ENCODE assay signal across 19 cellular contexts in genomic region chr12:131787143-131787660, GRCh38. TPM values are rescaled to one million over a fixed set of nuclear protein-coding genes. Genes with fewer than 3 reads are reported as not detected.
DNase-seq lines count a peak whose midpoint lies in the region; ATAC-seq, FAIRE-seq and TF ChIP-seq lines count a peak whose summit lies in the region.
"Had no signal": no experiment of that assay in that cellular context is flagged by ENCODE, and none has a peak within 500 bp of the region (broad histone marks: within the 10 kb centered on the region; RNA-seq: fewer than 3 reads in every experiment).

No MANE protein-coding gene starts in this region.

- H3K27me3 ChIP-seq in BLaER1 treated with 17β-estradiol and CSF1 and Interleukin-3, amounts not matched to agents 10 nM and 100 nM: no peaks in the 10 kb centered on the region
- H3K27me3 ChIP-seq in K562 (ENCODE audit: control insufficient read depth in 2 of 2, insufficient read depth in 2 of 2, low read length in 2 of 2) (no peaks in the 10 kb centered on the region), HepG2 (ENCODE audit: control insufficient read depth in 1 of 2, insufficient read depth in 2 of 2, low read length in 2 of 2) (no peaks in the 10 kb centered on the region)

- H4K20me1 ChIP-seq in BLaER1 treated with 17β-estradiol and CSF1 and Interleukin-3, amounts not matched to agents 10 nM and 100 nM: peaks cover 0 to 25% (median 3%) of the 10 kb centered on the region in 11 experiments; a peak in 9 of 22 replicates
- H4K20me1 ChIP-seq in K562 (replicated peaks; ENCODE audit: control insufficient read depth, insufficient read depth, low read length) (no peaks in the 10 kb centered on the region), HepG2 (ENCODE audit: insufficient read depth, low read length) (no peaks in the 10 kb centered on the region)

- peaks cover 64 to 82% (median 80%) of the 10 kb centered on the region in 11 experiments for H3K36me3 ChIP-seq in BLaER1 treated with 17β-estradiol and CSF1 and Interleukin-3, amounts not matched to agents 10 nM and 100 nM
- peaks cover 84% of the 10 kb centered on the region for H3K36me3 ChIP-seq in K562 (ENCODE audit: control insufficient read depth, insufficient read depth, low read length)
- H3K36me3 ChIP-seq in HepG2 (replicated peaks in 1 of 2; ENCODE audit: control insufficient read depth in 1 of 2, insufficient read depth in 2 of 2, low read length in 2 of 2): peaks cover 8 to 55% of the 10 kb centered on the region in 2 experiments; a peak in 4 of 5 replicates

- H3K4me3 ChIP-seq in BLaER1 treated with 17β-estradiol and CSF1 and Interleukin-3, amounts not matched to agents 10 nM and 100 nM: no peak overlapping the region
- no peak overlapping the region for H3K4me3 ChIP-seq in K562
- H3K4me3 ChIP-seq in HepG2 (replicated peaks in 1 of 3; ENCODE audit: insufficient read depth in 1 of 3, low read depth in 2 of 3, low read length in 3 of 3): no peak overlapping the region

- peak overlapping the region in 5 of 11 experiments; percentile 6 to 85 (median 24); a peak in 6 of 22 replicates for H3K27ac ChIP-seq in BLaER1 treated with 17β-estradiol and CSF1 and Interleukin-3, amounts not matched to agents 10 nM and 100 nM
- no peak overlapping the region for H3K27ac ChIP-seq in K562 (ENCODE audit: extremely low read depth, low read depth, low read length)
- no peak overlapping the region for H3K27ac ChIP-seq in HepG2 (ENCODE audit: extremely low read length, insufficient read depth, low read length)

- 97% methylated on average over 14 of the region's 17 CpGs for WGBS in K562 (ENCODE audit: insufficient coverage, low coverage, missing lambda C conversion rate)
- 96% methylated on average over 15 of the region's 17 CpGs for WGBS in HepG2 (ENCODE audit: low lambda C conversion rate)

- TF ChIP-seq POLR2A in K562 (conservative IDR thresholded peaks at IDR 0.05) (no peak), HepG2 (IDR thresholded peaks at IDR 0.05; ENCODE audit: insufficient read depth in 1 of 2, low read depth in 2 of 2, low read length in 2 of 2) (no peak)

- H3K4me1 ChIP-seq in BLaER1 treated with 17β-estradiol and CSF1 and Interleukin-3, amounts not matched to agents 10 nM and 100 nM: peaks cover 24 to 50% (median 48%) of the 10 kb centered on the region in 10 experiments
- peaks cover 0 to 6% of the 10 kb centered on the region in 2 experiments; a peak in 3 of 5 replicates for H3K4me1 ChIP-seq in K562 (replicated peaks in 1 of 2; ENCODE audit: control insufficient read depth in 2 of 2, insufficient read depth in 2 of 2, low read length in 2 of 2)
- no peaks in the 10 kb centered on the region for H3K4me1 ChIP-seq in HepG2 (ENCODE audit: insufficient read depth, low read length)

- TF ChIP-seq RAD21 in K562 (CRISPR knock-in tag; conservative IDR thresholded peaks at IDR 0.05 in 1 of 2, IDR thresholded peaks at IDR 0.05 in 1 of 2) (no peak), HepG2 (CRISPR knock-in tag; IDR thresholded peaks at IDR 0.05) (no peak)

- H3K4me1 Mint-ChIP-seq in stimulated activated naive B cell treated with anti-CD40 and anti-IgM and Interleukin-4, amounts not matched to agents 10 μg/mL and 1 μg/mL and 100 μg/mL, for 72 hours: peaks cover 8 to 11% of the 10 kb centered on the region in 2 donors

- no peak for TF ChIP-seq CTCF in K562 (IDR thresholded peaks at IDR 0.05 in 2 of 3, conservative IDR thresholded peaks at IDR 0.05 in 1 of 3; ENCODE audit: insufficient read depth in 2 of 3, low read depth in 1 of 3, low read length in 3 of 3)
- no peak for TF ChIP-seq CTCF in HepG2 (CRISPR knock-in tag; IDR thresholded peaks at IDR 0.05)

- H3K9me1 ChIP-seq in K562 (ENCODE audit: control insufficient read depth, insufficient read depth, low read length): peaks cover under 1% of the 10 kb centered on the region

- H3K9me3 ChIP-seq in BLaER1 treated with 17β-estradiol and CSF1 and Interleukin-3, amounts not matched to agents 10 nM and 100 nM (replicated peaks in 1 of 11): peaks cover 0 to 20% (median 16%) of the 10 kb centered on the region in 11 experiments; a peak in 19 of 22 replicates
- H3K9me3 ChIP-seq in K562 (replicated peaks; ENCODE audit: control insufficient read depth, insufficient read depth, low read depth, low read length) (no peaks in the 10 kb centered on the region), HepG2 (ENCODE audit: low read length) (no peaks in the 10 kb centered on the region)

- intact Hi-C loops in K562 (cut with micrococcal nuclease) (no loop called here), HepG2 (cut with micrococcal nuclease; ENCODE audit: unreplicated experiment) (no loop called here)

- no peak overlapping the region for H3K4me3 Mint-ChIP-seq in stimulated activated naive B cell treated with anti-CD40 and anti-IgM and Interleukin-4, amounts not matched to agents 10 μg/mL and 1 μg/mL and 100 μg/mL, for 72 hours
- H3K4me3 Mint-ChIP-seq: B cell; CD4-positive, CD25-positive, alpha-beta regulatory T cell had no signal

- no peaks in the 10 kb centered on the region for H3K9me3 Mint-ChIP-seq in stimulated activated naive B cell treated with anti-CD40 and anti-IgM and Interleukin-4, amounts not matched to agents 10 μg/mL and 1 μg/mL and 100 μg/mL, for 72 hours

- H3K4me2 ChIP-seq in BLaER1 treated with 17β-estradiol and CSF1 and Interleukin-3, amounts not matched to agents 10 nM and 100 nM: peak overlapping the region in 8 of 11 experiments; percentile 77 to 93 (median 88); a peak in 9 of 22 replicates
- no peak overlapping the region for H3K4me2 ChIP-seq in K562 (ENCODE audit: insufficient read depth, low read length)
- H3K4me2 ChIP-seq in HepG2 (ENCODE audit: low read depth, low read length): no peak overlapping the region

- peak overlapping the region in 1 of 11 experiments; percentile 4; a peak in 1 of 22 replicates for H3K9ac ChIP-seq in BLaER1 treated with 17β-estradiol and CSF1 and Interleukin-3, amounts not matched to agents 10 nM and 100 nM
- H3K9ac ChIP-seq in K562 (ENCODE audit: insufficient read depth in 1 of 2, low read depth in 2 of 2, low read length in 2 of 2) (no peak overlapping the region), HepG2 (ENCODE audit: insufficient read depth, low read depth, low read length) (no peak overlapping the region)

- DNase-seq in K562 (ENCODE audit: extremely low read depth in 1 of 4, low spot score in 3 of 4): no peak
- no peak for DNase-seq in HepG2 (ENCODE audit: low spot score)
- DNase-seq in stimulated activated naive B cell treated with anti-CD40 and anti-IgM and Interleukin-4, amounts not matched to agents 10 μg/mL and 1 μg/mL and 100 μg/mL, for 72 hours: no peak
- no peak for DNase-seq in activated naive CD4-positive, alpha-beta T cell (lab: John Stamatoyannopoulos, UW)
- DNase-seq in stimulated activated CD4-positive, alpha-beta T cell treated with anti-CD3 and anti-CD28 coated beads, Interleukin-15, amount 100 ng/mL, for 24 hours: no peak
- no peak for DNase-seq in EL
- DNase-seq: CD4-positive, CD25-positive, alpha-beta regulatory T cell; MM.1S; NCI-H1048; NCI-H1417 treated with DMSO at 0.1 percent for 48 hours; NCI-H187; NCI-H226; NCI-H510A treated with DMSO at 0.1 percent for 48 hours; NCI-H748 treated with DMSO at 0.1 percent for 48 hours; NK-92 treated with Interleukin-12 subunit alpha and Interleukin-12 subunit beta, amount 100 ng/mL, for 24 hours had no signal

- in situ Hi-C loops in K562 (cut with MboI) (no loop called here), HepG2 (cut with HindIII; ENCODE audit: extremely low pct_ligation_motif_present, low pct_unique_long_range_greater_than_20kb) (no loop called here)

- H3K79me2 ChIP-seq in K562 (ENCODE audit: control insufficient read depth, insufficient read depth, low read length) (no peaks in the 10 kb centered on the region), HepG2 (ENCODE audit: insufficient read depth, low read length) (no peaks in the 10 kb centered on the region)

- peak overlapping the region; percentile 31 for H3K27ac Mint-ChIP-seq in stimulated activated naive B cell treated with anti-CD40 and anti-IgM and Interleukin-4, amounts not matched to agents 10 μg/mL and 1 μg/mL and 100 μg/mL, for 72 hours
- H3K27ac Mint-ChIP-seq: B cell; CD4-positive, CD25-positive, alpha-beta regulatory T cell had no signal

- TF ChIP-seq EP300 in K562 (IDR thresholded peaks at IDR 0.05; ENCODE audit: low read length) (no peak), HepG2 (IDR thresholded peaks at IDR 0.05; ENCODE audit: low read depth in 2 of 2, low read length in 2 of 2) (no peak), HepG2 (CRISPR knock-in tag; IDR thresholded peaks at IDR 0.05; ENCODE audit: borderline replicate concordance) (no peak)

- POLR2A ChIA-PET in K562 (lab: Yijun Ruan, JAX) (interaction anchor here (1.2 kb wide), 1 partner anchor 231 kb away, joined by 3 read pairs; no protein-coding TSS in a partner anchor), HepG2 (lab: Yijun Ruan, JAX) (no interaction called here)

- CTCF ChIA-PET in K562 (lab: Yijun Ruan, JAX; ENCODE audit: low intra/inter-chr PET ratio): no interaction called here
- CTCF ChIA-PET in HepG2 (lab: Yijun Ruan, JAX; ENCODE audit: low intra/inter-chr PET ratio, low total read pairs): no interaction called here

- BruUV-seq in K562 (replicated peaks; lab: Mats Ljungman, UMichigan) (no TSS peak), HepG2 (replicated peaks; lab: Mats Ljungman, UMichigan) (no TSS peak)

- H2AFZ ChIP-seq in K562 (ENCODE audit: low read depth, low read length): no peak overlapping the region
- H2AFZ ChIP-seq in HepG2 (ENCODE audit: low read length): no peak overlapping the region

- FAIRE-seq in K562 (lab: Jason Lieb, UNC) (no peak), HepG2 (lab: Jason Lieb, UNC) (no peak)
- FAIRE-seq: A204.1, H54 had no signal

- H3K27me3 Mint-ChIP-seq in stimulated activated naive B cell treated with anti-CD40 and anti-IgM and Interleukin-4, amounts not matched to agents 10 μg/mL and 1 μg/mL and 100 μg/mL, for 72 hours: no peaks in the 10 kb centered on the region
- H3K27me3 Mint-ChIP-seq: B cell; CD4-positive, CD25-positive, alpha-beta regulatory T cell had no signal

- H3K36me3 Mint-ChIP-seq in stimulated activated naive B cell treated with anti-CD40 and anti-IgM and Interleukin-4, amounts not matched to agents 10 μg/mL and 1 μg/mL and 100 μg/mL, for 72 hours: peaks cover 40 to 63% of the 10 kb centered on the region in 2 donors

- ATAC-seq in K562 (no peak), HepG2 (peak; percentile 37)
- ATAC-seq in stimulated activated naive B cell treated with anti-CD40 and anti-IgM and Interleukin-4, amounts not matched to agents 10 μg/mL and 1 μg/mL and 100 μg/mL, for 72 hours (replicated peaks): no peak

RNA-seq across cellular contexts. Expression of gene MMP17, which starts 41.0 kb away (rescaled TPM):
- 65.7 and 167 TPM in 2 replicates for total RNA-seq in K562 (2011; cell fraction: chromatin; rRNA removed; ENCODE audit: low replicate concordance)
- 84.0 and 92.2 TPM in 2 replicates for total RNA-seq in K562 (2011; cell fraction: nucleolus; rRNA removed)
- total RNA-seq in K562 (2011; cell fraction: nucleoplasm; rRNA removed): 68.9 and 73.7 TPM in 2 replicates
- total RNA-seq in K562 (2014; rRNA removed) (12.7 and 17.5 TPM in 2 replicates), K562 (2014; rRNA removed; fragmentation: Illumina TruSeq; extraction: Trizol) (0.93 and 1.1 TPM in 2 replicates), K562 (2015; rRNA removed; fragmentation: Illumina TruSeq; extraction: Trizol) (4.0 and 4.6 TPM in 2 replicates), K562 (2021) (18.0 and 20.1 TPM in 2 replicates), HepG2 (2016; rRNA removed; fragmentation: Illumina TruSeq; extraction: Trizol) (0.38 and 0.80 TPM in 2 replicates)
- polyA plus RNA-seq in K562 (2011; rRNA removed) (17.1 and 57.8 TPM in 2 replicates), K562 (2014; fragmentation: Illumina TruSeq; extraction: Trizol) (5.0 and 11.6 TPM in 2 replicates), K562 (2014; fragmentation: Nextera tagmentation; extraction: Ambion mirVana) (not detected), K562 (2014; rRNA removed) (21.2 and 24.1 TPM in 2 replicates), HepG2 (2011; rRNA removed) (0.55 and 2.0 TPM in 2 replicates)
- polyA plus RNA-seq in K562 (2011; cell fraction: cytosol; rRNA removed): 29.3 and 39.3 TPM in 2 replicates
- 170 and 193 TPM in 2 replicates for polyA plus RNA-seq in K562 (2011; cell fraction: nucleus; rRNA removed)
- 17.2 and 26.5 TPM in 2 replicates for polyA plus RNA-seq in K562 (2012)
- polyA minus RNA-seq in K562 (2011; rRNA and poly(A)+ RNA removed): 4.9 and 7.1 TPM in 2 replicates
- polyA minus RNA-seq in K562 (2011; cell fraction: cytosol; rRNA and poly(A)+ RNA removed): 13.5 and 30.6 TPM in 2 replicates
- 25.7 and 56.9 TPM in 2 replicates for polyA minus RNA-seq in K562 (2011; cell fraction: nucleus; rRNA and poly(A)+ RNA removed)
- 0.79 and 1.1 TPM in 2 replicates for total RNA-seq in HepG2 (2016; cell fraction: cytosol; rRNA removed; fragmentation: Illumina TruSeq; extraction: Trizol; ENCODE audit: low read depth)
- total RNA-seq in HepG2 (2016; cell fraction: insoluble cytoplasmic fraction; rRNA removed; fragmentation: Illumina TruSeq; extraction: Trizol): 0.36 and 0.78 TPM in 2 replicates
- total RNA-seq in HepG2 (2016; cell fraction: membrane; rRNA removed; fragmentation: Illumina TruSeq; extraction: Trizol): 1.2 and 1.4 TPM in 2 replicates
- total RNA-seq in HepG2 (2016; cell fraction: nucleus; rRNA removed; fragmentation: Illumina TruSeq; extraction: Trizol): 0.69 and 0.75 TPM in 2 replicates
- 0.69 and 1.1 TPM in 2 replicates for polyA plus RNA-seq in HepG2 (2011; cell fraction: cytosol; rRNA removed)
- polyA plus RNA-seq in HepG2 (2011; cell fraction: nucleus; rRNA removed): 3.2 and 5.2 TPM in 2 replicates
- 0.24 and 0.57 TPM in 2 replicates for polyA plus RNA-seq in HepG2 (2012)
- polyA plus RNA-seq in HepG2 (2016; cell fraction: cytosol; fragmentation: Illumina TruSeq; extraction: Trizol; ENCODE audit: low read depth): 0.80 and 1.2 TPM in 2 replicates
- 0.53 and 1.4 TPM in 2 replicates for polyA plus RNA-seq in HepG2 (2016; cell fraction: insoluble cytoplasmic fraction; fragmentation: Illumina TruSeq; extraction: Trizol; ENCODE audit: low read depth)
- 1.5 and 2.6 TPM in 2 replicates for polyA plus RNA-seq in HepG2 (2016; cell fraction: membrane; fragmentation: Illumina TruSeq; extraction: Trizol; ENCODE audit: low read depth)
- polyA plus RNA-seq in HepG2 (2016; cell fraction: nucleus; fragmentation: Illumina TruSeq; extraction: Trizol; ENCODE audit: insufficient read depth, low read depth): 2.1 and 2.8 TPM in 2 replicates
- polyA minus RNA-seq in HepG2 (2011; rRNA and poly(A)+ RNA removed; ENCODE audit: low replicate concordance): 0.70 and 1.1 TPM in 2 replicates
- polyA minus RNA-seq in HepG2 (2011; cell fraction: cytosol; rRNA and poly(A)+ RNA removed): 1.5 TPM in 1 of 2 replicates, not detected in the other
- polyA minus RNA-seq in HepG2 (2011; cell fraction: nucleus; rRNA and poly(A)+ RNA removed): 1.4 and 2.6 TPM in 2 replicates
- total RNA-seq: CD4-positive, CD25-positive, alpha-beta regulatory T cell had no signal

Comparison
In these comparisons a context has a peak if more than half of its experiments do, and no peak if none do; other contexts are left out.
1. H3K4me2 ChIP-seq: peak in BLaER1 treated with 17β-estradiol and CSF1 and Interleukin-3, amounts not matched to agents 10 nM and 100 nM (8 of 11); none in K562 (single experiment) and HepG2 (single experiment).